In genomic region chr17:57735707-57736106, GRCh38 we compare ENCODE assay signal across 9 cellular contexts. TPM values are rescaled to one million over a fixed set of nuclear protein-coding genes. Genes with fewer than 3 reads are reported as not detected.
DNase-seq lines count a peak whose midpoint lies in the region; ATAC-seq and TF ChIP-seq lines count a peak whose summit lies in the region.
"Had no signal": no experiment of that assay in that cellular context is flagged by ENCODE, and none has a peak within 500 bp of the region (broad histone marks: within the 10 kb centered on the region; RNA-seq: fewer than 3 reads in every experiment).

No MANE protein-coding gene starts in this region.

- no peaks in the 10 kb centered on the region for H4K20me1 ChIP-seq in OCI-LY3 (ENCODE audit: insufficient read depth, low read length)

- WGBS in aorta, 2 donors: 66 to 68% methylated on average over 6 of the region's 6 CpGs

- peak overlapping the region; percentile 50 for H3K9ac ChIP-seq in OCI-LY3 (ENCODE audit: low read length)

- peak; percentile 74 for TF ChIP-seq CTCF in OCI-LY3 (IDR thresholded peaks at IDR 0.05; ENCODE audit: low read depth, low read length)

- H3K27me3 ChIP-seq in OCI-LY3 (ENCODE audit: low read depth, low read length): peaks cover 18% of the 10 kb centered on the region
- H3K27me3 ChIP-seq in aorta (ENCODE audit: control insufficient read depth in 1 of 2, insufficient read depth in 2 of 2, low read length in 1 of 2): no peaks in the 10 kb centered on the region

- DNase-seq in ELR (ENCODE audit: low read depth) (peak; percentile 20), HK-2 (ENCODE audit: unreplicated experiment) (peak; percentile 18), kidney glomerular epithelial cell (lab: John Stamatoyannopoulos, UW) (peak; percentile 5), aorta (no peak), activated T-cell treated with anti-CD3 and anti-CD28 coated beads for 4 hours (no peak), NCI-H128 (lab: John Stamatoyannopoulos, UW; ENCODE audit: unreplicated experiment) (no peak)

- H3K4me1 ChIP-seq in OCI-LY3 (ENCODE audit: low read length): peaks cover 30% of the 10 kb centered on the region
- H3K4me1 ChIP-seq in aorta (ENCODE audit: control insufficient read depth in 1 of 2, insufficient read depth in 2 of 2, low read length in 2 of 2): no peaks in the 10 kb centered on the region

- H3K4me3 ChIP-seq in OCI-LY3 (ENCODE audit: low read length): peak overlapping the region; percentile 46
- H3K4me3 ChIP-seq in aorta (ENCODE audit: low read length in 2 of 2): no peak overlapping the region

- intact Hi-C loops in aorta (cut with DNase I): no loop called here

- H3K27ac ChIP-seq in OCI-LY3 (ENCODE audit: low read length) (peak overlapping the region; percentile 71), aorta (ENCODE audit: low read depth in 1 of 2, low read length in 2 of 2) (no peak overlapping the region)

- H3K79me2 ChIP-seq in OCI-LY3 (ENCODE audit: low read length): no peaks in the 10 kb centered on the region

- H3K36me3 ChIP-seq in OCI-LY3 (replicated peaks; ENCODE audit: low read depth, low read length): no peaks in the 10 kb centered on the region
- no peaks in the 10 kb centered on the region for H3K36me3 ChIP-seq in aorta (ENCODE audit: control insufficient read depth in 1 of 2, insufficient read depth in 2 of 2, low read length in 1 of 2)

- ATAC-seq in aorta (ENCODE audit: low FRiP score) (no peak), GM21786 (IDR thresholded peaks at IDR 0.05; ENCODE audit: unreplicated experiment) (no peak)

- H2AFZ ChIP-seq in OCI-LY3 (ENCODE audit: low read depth, low read length): no peak overlapping the region

- H3K9me3 ChIP-seq in OCI-LY3 (ENCODE audit: insufficient read depth, low read length) (no peaks in the 10 kb centered on the region), aorta (ENCODE audit: control insufficient read depth, low read length) (no peaks in the 10 kb centered on the region)

- H3K4me2 ChIP-seq in OCI-LY3 (ENCODE audit: low read length): peak overlapping the region; percentile 78

RNA-seq across cellular contexts. Expression of gene CCDC182, which starts 9.4 kb away (rescaled TPM):
- total RNA-seq in aorta: not detected
- polyA plus RNA-seq in aorta: not detected
- total RNA-seq: lung microvascular endothelial cell had no signal

Comparison
In these comparisons a context has a peak if more than half of its experiments do, and no peak if none do; other contexts are left out.
1. DNase-seq: peak in ELR (single experiment), HK-2 (single experiment) and kidney glomerular epithelial cell (single experiment); none in aorta (0 of 2), activated T-cell treated with anti-CD3 and anti-CD28 coated beads for 4 hours (single experiment) and NCI-H128 (single experiment).